Comparison of ENCODE assay signal across 9 cellular contexts in genomic region chr4:174828845-174829701, GRCh38. TPM values are rescaled to one million over a fixed set of nuclear protein-coding genes. Genes with fewer than 3 reads are reported as not detected.
DNase-seq lines count a peak whose midpoint lies in the region; ATAC-seq and TF ChIP-seq lines count a peak whose summit lies in the region.
"Had no signal": no experiment of that assay in that cellular context is flagged by ENCODE, and none has a peak within 500 bp of the region (broad histone marks: within the 10 kb centered on the region; RNA-seq: fewer than 3 reads in every experiment).

GLRA3 (minus strand) TSS chr4:174829247; CDS start chr4:174828811, 436 bp downstream.

- H3K27me3 ChIP-seq in A673 (replicated peaks; ENCODE audit: insufficient read depth, low read depth, low read length, poor library complexity) = no peaks in the 10 kb centered on the region
- H3K27me3 ChIP-seq in CD8-positive, alpha-beta T cell (ENCODE audit: insufficient read depth, low read length) = no peaks in the 10 kb centered on the region

- H3K4me3 Mint-ChIP-seq in CD8-positive, alpha-beta T cell = no peak within 1 kb of the TSS

- H3K27ac Mint-ChIP-seq in CD8-positive, alpha-beta T cell = no peak within 1 kb of the TSS

- H3K4me1 Mint-ChIP-seq in CD8-positive, alpha-beta T cell (ENCODE audit: low read depth) = peaks cover 3% of the 10 kb centered on the region

- DNase-seq in A673 (ENCODE audit: low spot score) = peak; percentile 69
- DNase-seq in NCI-H526 treated with DMSO at 0.1 percent for 48 hours (lab: John Stamatoyannopoulos, UW) = peak; percentile 73
- DNase-seq in astrocyte of the spinal cord (ENCODE audit: low read depth, low spot score) = peak; percentile 70
- peak; percentile 96 for DNase-seq in iPS-NIHi7 (ENCODE audit: extremely low spot score)
- peak; percentile 6 for DNase-seq in stimulated activated naive CD8-positive, alpha-beta T cell treated with anti-CD3 and anti-CD28 coated beads, Interleukin-15, Interleukin-2, amounts not matched to agents 100 U/mL and 50 U/mL, for 24 hours
- DNase-seq in CD8-positive, alpha-beta T cell = no peak

- CTCF ChIA-PET in A673 (lab: Charles Lee) = no interaction called here
- CTCF ChIA-PET in CD8-positive, alpha-beta T cell (lab: Charles Lee) = no interaction called here

- no peaks in the 10 kb centered on the region for H3K36me3 ChIP-seq in A673 (ENCODE audit: insufficient read depth, low read length, poor library complexity, severe bottlenecking)
- no peaks in the 10 kb centered on the region for H3K36me3 ChIP-seq in CD8-positive, alpha-beta T cell (ENCODE audit: insufficient read depth, low read length)
- H3K36me3 ChIP-seq: heart left ventricle had no signal

- H3K9me3 Mint-ChIP-seq in CD8-positive, alpha-beta T cell = peaks cover 5% of the 10 kb centered on the region

- H3K9me3 ChIP-seq in A673 (ENCODE audit: low read depth, low read length, poor library complexity, severe bottlenecking) = no peaks in the 10 kb centered on the region
- no peaks in the 10 kb centered on the region for H3K9me3 ChIP-seq in CD8-positive, alpha-beta T cell (ENCODE audit: low read length)
- H3K9me3 ChIP-seq: heart left ventricle had no signal

- intact Hi-C loops in A673 (cut with micrococcal nuclease; ENCODE audit: unreplicated experiment) = no loop called here
- intact Hi-C loops in CD8-positive, alpha-beta T cell (cut with DNase I, micrococcal nuclease) = no loop called here

- no peak within 1 kb of the TSS for H3K27ac ChIP-seq in A673 (ENCODE audit: low read depth, low read length, poor library complexity, severe bottlenecking)
- no peak within 1 kb of the TSS for H3K27ac ChIP-seq in CD8-positive, alpha-beta T cell (ENCODE audit: low read depth, low read length)
- H3K27ac ChIP-seq: heart left ventricle had no signal

- H3K4me1 ChIP-seq in A673 (ENCODE audit: insufficient read depth, low read length, poor library complexity, severe bottlenecking) = no peaks in the 10 kb centered on the region
- no peaks in the 10 kb centered on the region for H3K4me1 ChIP-seq in CD8-positive, alpha-beta T cell (ENCODE audit: insufficient read depth, low read length)

- POLR2A ChIA-PET in A673 (lab: Charles Lee; ENCODE audit: low non-redundant PET) = no interaction called here
- POLR2A ChIA-PET in CD8-positive, alpha-beta T cell (lab: Charles Lee) = no interaction called here

- H3K36me3 Mint-ChIP-seq in CD8-positive, alpha-beta T cell = no peaks in the 10 kb centered on the region

- in situ Hi-C loops in astrocyte of the spinal cord (cut with HindIII; ENCODE audit: low sequenced_read_pairs) = no loop called here

- ATAC-seq in GM18505 (IDR thresholded peaks at IDR 0.05; ENCODE audit: unreplicated experiment) = peak; percentile 70
- ATAC-seq in HG03159 (IDR thresholded peaks at IDR 0.05; ENCODE audit: unreplicated experiment) = peak; percentile 82
- no peak for ATAC-seq in stimulated activated naive CD8-positive, alpha-beta T cell treated with anti-CD3 and anti-CD28 coated beads, Interleukin-15, Interleukin-2, amounts not matched to agents 100 U/mL and 50 U/mL, for 24 hours
- ATAC-seq in CD8-positive, alpha-beta T cell = no peak

- BruUV-seq in A673 (replicated peaks; lab: Mats Ljungman, UMichigan) = no TSS peak

- peak within 1 kb of the TSS; percentile 37 for H3K4me3 ChIP-seq in A673 (ENCODE audit: low read depth, low read length, poor library complexity, severe bottlenecking)
- H3K4me3 ChIP-seq in astrocyte of the spinal cord (ENCODE audit: low read depth, low read length) = peak within 1 kb of the TSS; percentile 38
- H3K4me3 ChIP-seq in CD8-positive, alpha-beta T cell (ENCODE audit: low read depth, low read length) = no peak within 1 kb of the TSS

- no peak for TF ChIP-seq POLR2A in GM18505 (IDR thresholded peaks at IDR 0.05; ENCODE audit: borderline replicate concordance, extremely low read depth, insufficient read depth, insufficient read length)

- TF ChIP-seq CTCF in A673 (conservative IDR thresholded peaks at IDR 0.05; ENCODE audit: low read depth, low read length) (no peak), astrocyte of the spinal cord (IDR thresholded peaks at IDR 0.05; ENCODE audit: low read depth, low read length) (no peak)
- TF ChIP-seq CTCF in CD8-positive, alpha-beta T cell (IDR thresholded peaks at IDR 0.05) = no peak

- H3K27me3 Mint-ChIP-seq in CD8-positive, alpha-beta T cell (ENCODE audit: low read depth) = peaks cover 14% of the 10 kb centered on the region

RNA-seq across cellular contexts. Expression of gene GLRA3, which starts in this region (rescaled TPM):
- total RNA-seq in A673 (2021) = 0.06 TPM in 1 of 2 replicates, not detected in the other
- total RNA-seq in CD8-positive, alpha-beta T cell = not detected

Comparison
In these comparisons a context has a peak if more than half of its experiments do, and no peak if none do; other contexts are left out.
1. Peak in DNase-seq and H3K4me3 ChIP-seq in A673; RNA of the gene not detected or under 1 TPM.
2. DNase-seq: peak in NCI-H526 treated with DMSO at 0.1 percent for 48 hours (single experiment), astrocyte of the spinal cord (single experiment), iPS-NIHi7 (single experiment) and stimulated activated naive CD8-positive, alpha-beta T cell treated with anti-CD3 and anti-CD28 coated beads, Interleukin-15, Interleukin-2, amounts not matched to agents 100 U/mL and 50 U/mL, for 24 hours (single experiment); none in CD8-positive, alpha-beta T cell (0 of 7).
3. ATAC-seq: peak in GM18505 (single experiment) and HG03159 (single experiment); none in stimulated activated naive CD8-positive, alpha-beta T cell treated with anti-CD3 and anti-CD28 coated beads, Interleukin-15, Interleukin-2, amounts not matched to agents 100 U/mL and 50 U/mL, for 24 hours (single experiment) and CD8-positive, alpha-beta T cell (single experiment).